Comparison of ENCODE assay signal across 20 cellular contexts in genomic region chr1:100710881-100711660, GRCh38. TPM values are rescaled to one million over a fixed set of nuclear protein-coding genes. Genes with fewer than 3 reads are reported as not detected.
DNase-seq lines count a peak whose midpoint lies in the region; ATAC-seq, FAIRE-seq and TF ChIP-seq lines count a peak whose summit lies in the region.
"Had no signal": no experiment of that assay in that cellular context is flagged by ENCODE, and none has a peak within 500 bp of the region (broad histone marks: within the 10 kb centered on the region; RNA-seq: fewer than 3 reads in every experiment).

No MANE protein-coding gene starts in this region.

- no peak for TF ChIP-seq EP300 in gastroesophageal sphincter (IDR thresholded peaks at IDR 0.05)

- no peak overlapping the region for H3K27ac ChIP-seq in gastroesophageal sphincter
- H3K27ac ChIP-seq: foreskin keratinocyte had no signal

- WGBS in gastroesophageal sphincter (ENCODE audit: low coverage in 1 of 2), 2 donors = 11 to 22% methylated on average over 1 of the region's 1 CpG

- ATAC-seq in gastroesophageal sphincter (peak; percentile 28), GM21447 (IDR thresholded peaks at IDR 0.05; ENCODE audit: unreplicated experiment) (no peak)
- ATAC-seq: foreskin keratinocyte, GM23338 had no signal

- DNase-seq in EH (ENCODE audit: low read depth) (peak; percentile 78), LHCN-M2 (ENCODE audit: low read depth) (peak; percentile 59), bronchial epithelial cell (ENCODE audit: low read depth) (peak; percentile 59), hippocampal formation (lab: John Stamatoyannopoulos, UW) (no peak), GOT3 (lab: John Stamatoyannopoulos, UW) (no peak), NCI-H82 (lab: John Stamatoyannopoulos, UW) (no peak)
- DNase-seq: activated CD4-positive, alpha-beta T cell treated with anti-CD3 and anti-CD28 coated beads, Interleukin-2, amount 50 U/mL, for 1 hour; activated gamma-delta T cell treated with Interleukin-2 at 50 U/mL for 16 hours; amniotic stem cell; caudate nucleus; DMS79 treated with DMSO at 0.1 percent for 48 hours; effector CD4-positive, alpha-beta T cell; hypothalamus; kidney; NCI-H2029; NCI-H446 had no signal

- no peaks in the 10 kb centered on the region for H3K9me3 ChIP-seq in gastroesophageal sphincter

- TF ChIP-seq CTCF in bronchial epithelial cell (IDR thresholded peaks at IDR 0.05; ENCODE audit: insufficient read depth, low read length, severe bottlenecking) (no peak), gastroesophageal sphincter (IDR thresholded peaks at IDR 0.05) (no peak)

- peaks cover 0 to 3% (median 0%) of the 10 kb centered on the region in 3 donors for H3K4me1 ChIP-seq in gastroesophageal sphincter
- H3K4me1 ChIP-seq: foreskin keratinocyte had no signal

- TF ChIP-seq POLR2A in gastroesophageal sphincter (IDR thresholded peaks at IDR 0.05) = no peak

- no peaks in the 10 kb centered on the region for H3K27me3 ChIP-seq in bronchial epithelial cell (ENCODE audit: control insufficient read depth, insufficient read depth, low read length)
- H3K27me3 ChIP-seq in gastroesophageal sphincter = no peaks in the 10 kb centered on the region
- H3K27me3 ChIP-seq: foreskin keratinocyte had no signal

- H3K36me3 ChIP-seq in bronchial epithelial cell (ENCODE audit: control insufficient read depth, insufficient read depth, low read length) (no peaks in the 10 kb centered on the region), gastroesophageal sphincter (no peaks in the 10 kb centered on the region)

- H3K4me3 ChIP-seq in bronchial epithelial cell (ENCODE audit: low read depth, low read length) (no peak overlapping the region), gastroesophageal sphincter (no peak overlapping the region)
- H3K4me3 ChIP-seq: GM23338 had no signal

- FAIRE-seq in bronchial epithelial cell (lab: Jason Lieb, UNC) = no peak
- FAIRE-seq: kidney had no signal

RNA-seq across cellular contexts. Expression of gene VCAM1, which starts 8.5 kb away (rescaled TPM):
- 0.51 and 0.63 TPM in 2 replicates for total RNA-seq in LHCN-M2 (2014; rRNA removed)
- 0.32 TPM for polyA plus RNA-seq in LHCN-M2 (2012)
- 0.13 and 1.8 TPM in 2 replicates for total RNA-seq in bronchial epithelial cell
- total RNA-seq in gastroesophageal sphincter = 10 to 100 TPM in 1 of 4 donors, 1 to 10 TPM in 3; 4.7 to 13.7 (median 5.9) TPM
- total RNA-seq: foreskin keratinocyte, GM23338 had no signal
- polyA plus RNA-seq: foreskin keratinocyte, GM23338 had no signal

Comparison
In these comparisons a context has a peak if more than half of its experiments do, and no peak if none do; other contexts are left out.
1. DNase-seq: peak in EH (single experiment), LHCN-M2 (single experiment) and bronchial epithelial cell (single experiment); none in hippocampal formation (0 of 2), GOT3 (single experiment) and NCI-H82 (single experiment).